Comparison of ENCODE assay signal across 21 cellular contexts in genomic region chr2:234166521-234166920, GRCh38.
"Had no signal": no experiment of that assay in that cellular context is flagged by ENCODE, and none has a peak within 500 bp of the region (broad histone marks: within the 10 kb centered on the region; RNA-seq: fewer than 3 reads in every experiment).

No MANE protein-coding gene starts in this region.

- H3K27me3 ChIP-seq: gastrocnemius medialis, sigmoid colon, spleen had no signal

- H3K4me3 ChIP-seq: coronary artery, esophagus muscularis mucosa, gastrocnemius medialis, sigmoid colon, spleen, thoracic aorta had no signal

- H3K27me3 Mint-ChIP-seq: activated T-helper 17 cell treated with anti-CD3 and anti-CD28 coated beads, Interleukin-2, amount 50 U/mL, for 72 hours; central memory CD8-positive, alpha-beta T cell; type B pancreatic cell had no signal

- H3K4me1 Mint-ChIP-seq: activated T-helper 17 cell treated with anti-CD3 and anti-CD28 coated beads, Interleukin-2, amount 50 U/mL, for 72 hours had no signal

- DNase-seq: activated CD4-positive, alpha-beta T cell treated with anti-CD3 and anti-CD28 coated beads, Interleukin-2, amount 50 U/mL, for 1 hour; activated CD4-positive, CD25-positive, alpha-beta regulatory T cell treated with anti-CD3 and anti-CD28 coated beads, Interleukin-2, amount 50 U/mL, for 72 hours; activated T-cell treated with anti-CD3 and anti-CD28 coated beads, Interleukin-2, amount 50 U/mL, for 1 hour; aorta; gastrocnemius medialis; hypothalamus; nucleus accumbens; posterior cingulate gyrus; sigmoid colon; spleen; stimulated activated CD4-positive, alpha-beta T cell treated with anti-CD3 and anti-CD28 coated beads, Interleukin-4, amount 100 ng/mL, for 1 hour; stimulated activated naive CD4-positive, alpha-beta T cell treated with Interleukin-2 at 50 U/mL for 16 hours had no signal

- H3K36me3 Mint-ChIP-seq: activated naive CD4-positive, alpha-beta T cell treated with anti-CD3 and anti-CD28 coated beads, Interleukin-2, amount 50 U/mL, for 72 hours; type B pancreatic cell had no signal

- H3K9me3 ChIP-seq: esophagus muscularis mucosa, gastrocnemius medialis, sigmoid colon, spleen, thoracic aorta had no signal

- H3K9me3 Mint-ChIP-seq: activated naive CD4-positive, alpha-beta T cell treated with anti-CD3 and anti-CD28 coated beads, Interleukin-2, amount 50 U/mL, for 72 hours; activated T-helper 17 cell treated with anti-CD3 and anti-CD28 coated beads, Interleukin-2, amount 50 U/mL, for 72 hours; central memory CD8-positive, alpha-beta T cell; T-helper 2 cell treated with Interferon-gamma antibody and Interleukin-4, amounts not matched to agents 5 μg/mL and 100 μg/mL, for 36 hours had no signal

- ATAC-seq: activated naive CD4-positive, alpha-beta T cell treated with anti-CD3 and anti-CD28 coated beads, Interleukin-2, amount 50 U/mL, for 72 hours; activated T-helper 17 cell treated with anti-CD3 and anti-CD28 coated beads, Interleukin-2, amount 50 U/mL, for 72 hours; gastrocnemius medialis had no signal

- H3K4me3 Mint-ChIP-seq: activated T-helper 17 cell treated with anti-CD3 and anti-CD28 coated beads, Interleukin-2, amount 50 U/mL, for 72 hours; central memory CD8-positive, alpha-beta T cell; T-helper 2 cell treated with Interferon-gamma antibody and Interleukin-4, amounts not matched to agents 5 μg/mL and 100 μg/mL, for 36 hours had no signal

- H3K27ac ChIP-seq: coronary artery, esophagus muscularis mucosa, gastrocnemius medialis, sigmoid colon, spleen, thoracic aorta, VCaP had no signal

- H3K27ac Mint-ChIP-seq: activated naive CD4-positive, alpha-beta T cell treated with anti-CD3 and anti-CD28 coated beads, Interleukin-2, amount 50 U/mL, for 72 hours; activated T-helper 17 cell treated with anti-CD3 and anti-CD28 coated beads, Interleukin-2, amount 50 U/mL, for 72 hours; T-helper 2 cell treated with Interferon-gamma antibody and Interleukin-4, amounts not matched to agents 5 μg/mL and 100 μg/mL, for 36 hours had no signal

- H3K36me3 ChIP-seq: esophagus muscularis mucosa, gastrocnemius medialis, sigmoid colon, spleen, thoracic aorta had no signal
